1 cellular context compared by ENCODE assay signal in genomic region chr5:1141827-1142226, GRCh38.
TF ChIP-seq lines count a peak whose summit lies in the region.

No MANE protein-coding gene starts in this region.

TF ChIP-seq in HepG2, 621 proteins besides CTCF, POLR2A, EP300 and RAD21:
- TF ChIP-seq ZNF704 (CRISPR knock-in tag; IDR thresholded peaks at IDR 0.05; ENCODE audit: borderline replicate concordance) (no peak), SMAD1 (CRISPR knock-in tag; IDR thresholded peaks at IDR 0.05; ENCODE audit: borderline replicate concordance, low read depth) (no peak), YEATS4 (CRISPR knock-in tag; IDR thresholded peaks at IDR 0.05; ENCODE audit: borderline replicate concordance) (no peak), ZNF235 (CRISPR knock-in tag; IDR thresholded peaks at IDR 0.05; ENCODE audit: borderline replicate concordance) (no peak), ZBTB8A (CRISPR knock-in tag; IDR thresholded peaks at IDR 0.05; ENCODE audit: borderline replicate concordance, low read depth) (no peak), ZNF263 (CRISPR knock-in tag; IDR thresholded peaks at IDR 0.05) (peak; percentile 57; the same call in 1 of the 2 replicates), ZSCAN25 (CRISPR knock-in tag; IDR thresholded peaks at IDR 0.05) (peak; percentile 81), ZNF224 (CRISPR knock-in tag; IDR thresholded peaks at IDR 0.05) (no peak), AHDC1 (CRISPR knock-in tag; IDR thresholded peaks at IDR 0.05; ENCODE audit: borderline replicate concordance) (no peak), MTF1 (CRISPR knock-in tag; IDR thresholded peaks at IDR 0.05) (no peak), NR2F6 (IDR thresholded peaks at IDR 0.05) (no peak), NR2F6 (CRISPR knock-in tag; IDR thresholded peaks at IDR 0.05) (no peak)
